8 cellular contexts compared by ENCODE assay signal in the genomic region with DNA sequence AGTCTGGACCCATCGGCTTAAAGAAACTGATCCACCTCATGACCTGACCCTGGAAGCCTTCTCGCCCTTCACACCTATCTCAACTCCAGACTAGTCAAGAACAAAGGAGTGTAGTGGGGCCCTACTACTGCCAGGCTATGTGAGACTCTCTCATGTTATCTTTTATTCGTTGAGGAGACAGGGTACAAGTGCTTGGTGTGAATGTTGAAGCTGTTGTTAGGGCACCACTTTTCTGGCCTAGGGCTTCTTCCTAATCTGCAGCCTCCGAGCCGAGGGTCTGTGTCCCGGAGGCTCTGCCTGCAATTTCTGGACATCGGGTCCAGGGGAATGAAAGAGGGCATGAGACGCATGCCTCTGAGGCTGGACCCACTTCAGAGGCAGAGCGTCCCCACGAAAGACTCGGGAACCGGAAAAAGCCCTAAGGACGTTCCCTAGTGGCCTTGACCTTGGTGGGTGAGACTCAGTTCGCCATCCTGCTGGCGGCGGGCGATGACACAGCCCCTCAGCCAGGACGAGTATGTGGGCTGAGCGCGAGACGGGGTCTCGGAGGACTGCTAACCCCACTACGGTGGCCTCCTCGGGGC. TPM values are rescaled to one million over a fixed set of nuclear protein-coding genes. Genes with fewer than 3 reads are reported as not detected.
A peak's percentile ranks its signal among the peaks of the same experiment; 100 is the strongest.
DNase-seq lines count a peak whose midpoint lies in the region; ATAC-seq and TF ChIP-seq lines count a peak whose summit lies in the region.

No MANE protein-coding gene starts in this region.

- peak overlapping the region; percentile 85 to 100 (median 94) for H3K4me2 ChIP-seq in BLaER1 treated with 17β-estradiol and CSF1 and Interleukin-3, amounts not matched to agents 10 nM and 100 nM

- TF ChIP-seq CTCF in adrenal gland (IDR thresholded peaks at IDR 0.05), result no peak
- TF ChIP-seq CTCF in left lung (IDR thresholded peaks at IDR 0.05), result no peak
- TF ChIP-seq CTCF in transverse colon (IDR thresholded peaks at IDR 0.05), result no peak

- peak overlapping the region; percentile 87 to 98 (median 95) for H3K27ac ChIP-seq in BLaER1 treated with 17β-estradiol and CSF1 and Interleukin-3, amounts not matched to agents 10 nM and 100 nM
- H3K27ac ChIP-seq in adrenal gland (peak overlapping the region; percentile 58 to 96 (median 96)), left lung (peak overlapping the region; percentile 63 to 79), transverse colon (peak overlapping the region; percentile 85 to 96 (median 92))

- TF ChIP-seq POLR2A in adrenal gland (IDR thresholded peaks at IDR 0.05) (no peak), transverse colon (IDR thresholded peaks at IDR 0.05) (no peak)

- peak overlapping the region; percentile 91 to 99 (median 97) for H3K9ac ChIP-seq in BLaER1 treated with 17β-estradiol and CSF1 and Interleukin-3, amounts not matched to agents 10 nM and 100 nM

- peaks cover 7 to 39% (median 24%) of the 10 kb centered on the region in 11 experiments; a peak in 20 of 22 replicates for H3K36me3 ChIP-seq in BLaER1 treated with 17β-estradiol and CSF1 and Interleukin-3, amounts not matched to agents 10 nM and 100 nM
- H3K36me3 ChIP-seq in adrenal gland (replicated peaks in 1 of 2) (no peaks in the 10 kb centered on the region), left lung (no peaks in the 10 kb centered on the region), transverse colon (no peaks in the 10 kb centered on the region)

- H4K20me1 ChIP-seq in BLaER1 treated with 17β-estradiol and CSF1 and Interleukin-3, amounts not matched to agents 10 nM and 100 nM, result peaks cover 0 to 56% (median 44%) of the 10 kb centered on the region in 11 experiments; a peak in 20 of 22 replicates

- no peaks in the 10 kb centered on the region for H3K27me3 ChIP-seq in BLaER1 treated with 17β-estradiol and CSF1 and Interleukin-3, amounts not matched to agents 10 nM and 100 nM
- H3K27me3 ChIP-seq in adrenal gland (no peaks in the 10 kb centered on the region), left lung (no peaks in the 10 kb centered on the region), transverse colon (no peaks in the 10 kb centered on the region)

- ATAC-seq in HG03025 (IDR thresholded peaks at IDR 0.05; ENCODE audit: low FRiP score, unreplicated experiment), result peak; percentile 23
- no peak for ATAC-seq in left lung

- intact Hi-C loops in adrenal gland (cut with DNase I) (no loop called here), left lung (cut with DNase I) (no loop called here), transverse colon (cut with DNase I; ENCODE audit: low total_unique reads) (no loop called here)

- TF ChIP-seq EP300 in transverse colon (IDR thresholded peaks at IDR 0.05; ENCODE audit: low read depth), result no peak

- H3K9me3 ChIP-seq in BLaER1 treated with 17β-estradiol and CSF1 and Interleukin-3, amounts not matched to agents 10 nM and 100 nM (replicated peaks in 1 of 11), result 0 out of 22 replicates have a peak, but pooled peaks cover 0 to 3% (median 0%) of the 10 kb centered on the region in 11 experiments
- no peaks in the 10 kb centered on the region for H3K9me3 ChIP-seq in adrenal gland (replicated peaks in 1 of 3)
- H3K9me3 ChIP-seq in left lung, result no peaks in the 10 kb centered on the region
- no peaks in the 10 kb centered on the region for H3K9me3 ChIP-seq in transverse colon

- peak overlapping the region; percentile 87 to 100 (median 96) for H3K4me3 ChIP-seq in BLaER1 treated with 17β-estradiol and CSF1 and Interleukin-3, amounts not matched to agents 10 nM and 100 nM
- peak overlapping the region; percentile 82 to 99 (median 90) for H3K4me3 ChIP-seq in adrenal gland
- peak overlapping the region; percentile 86 to 96 for H3K4me3 ChIP-seq in left lung
- H3K4me3 ChIP-seq in transverse colon, result peak overlapping the region; percentile 81 to 99 (median 96)

- DNase-seq in adrenal gland (peak in 4 of 7 donors; percentile 28 to 34 (median 30)), left lung (peak in 1 of 2 donors; percentile 34), transverse colon (no peak), SK-N-DZ (ENCODE audit: low spot score) (no peak), MV-4-11 (lab: John Stamatoyannopoulos, UW) (no peak), hippocampal formation (lab: John Stamatoyannopoulos, UW) (no peak)

- H3K4me1 ChIP-seq in BLaER1 treated with 17β-estradiol and CSF1 and Interleukin-3, amounts not matched to agents 10 nM and 100 nM, result peaks cover 14 to 30% (median 19%) of the 10 kb centered on the region in 10 experiments
- peaks cover 6 to 19% of the 10 kb centered on the region in 2 donors for H3K4me1 ChIP-seq in adrenal gland (replicated peaks in 1 of 2)
- H3K4me1 ChIP-seq in left lung, result peaks cover 10 to 20% of the 10 kb centered on the region in 2 donors
- H3K4me1 ChIP-seq in transverse colon, result peaks cover 3 to 42% (median 25%) of the 10 kb centered on the region in 4 donors

- WGBS in adrenal gland, 4 donors, result 2 to 5% (median 3%) methylated on average over 12 to 24 of the region's 24 CpGs
- WGBS in transverse colon (ENCODE audit: low coverage in 1 of 2), 2 donors, result 6% methylated on average over 23 of the region's 24 CpGs; no CpG with 5 or more reads in 1 of the 2 donors

- in situ Hi-C loops in transverse colon (cut with MboI; ENCODE audit: low pct_ligation_motif_present in 1 of 4, low pct_unique_long_range_greater_than_20kb in 1 of 4, low sequenced_read_pairs in 3 of 4), result loop anchor here (25.0 kb wide), 2 partner anchors 511 to 936 kb away; no protein-coding TSS in a partner anchor

RNA-seq across cellular contexts. Expression of a gene that starts 0.7 kb away (rescaled TPM):
- 10 to 100 TPM; 29.2 to 82.0 (median 62.3) TPM for total RNA-seq in adrenal gland
- polyA plus RNA-seq in adrenal gland, result 100 to 1,000 TPM in 1 of 3 donors, 10 to 100 TPM in 2; 52.3 to 125 (median 65.6) TPM
- 10 to 100 TPM; 33.5 to 37.7 TPM for total RNA-seq in left lung
- total RNA-seq in transverse colon, result 10 to 100 TPM; 62.1 to 80.0 (median 70.9) TPM
- polyA plus RNA-seq in SK-N-DZ (2014; cell fraction: cytosol; rRNA removed), result 41.3 and 44.1 TPM in 2 replicates
- polyA plus RNA-seq in SK-N-DZ (2014; cell fraction: nucleus; rRNA removed), result 43.5 and 76.1 TPM in 2 replicates

Comparison
In these comparisons a context has a peak if more than half of its experiments do, and no peak if none do; other contexts are left out.
1. DNase-seq: peak in adrenal gland (4 of 7); none in transverse colon (single experiment), SK-N-DZ (single experiment), MV-4-11 (single experiment) and hippocampal formation (0 of 2).
2. Peak in every context shown above with its lines, with median percentiles within 50 percentile points of each other: H3K27ac ChIP-seq and H3K4me3 ChIP-seq.